In the genomic region with DNA sequence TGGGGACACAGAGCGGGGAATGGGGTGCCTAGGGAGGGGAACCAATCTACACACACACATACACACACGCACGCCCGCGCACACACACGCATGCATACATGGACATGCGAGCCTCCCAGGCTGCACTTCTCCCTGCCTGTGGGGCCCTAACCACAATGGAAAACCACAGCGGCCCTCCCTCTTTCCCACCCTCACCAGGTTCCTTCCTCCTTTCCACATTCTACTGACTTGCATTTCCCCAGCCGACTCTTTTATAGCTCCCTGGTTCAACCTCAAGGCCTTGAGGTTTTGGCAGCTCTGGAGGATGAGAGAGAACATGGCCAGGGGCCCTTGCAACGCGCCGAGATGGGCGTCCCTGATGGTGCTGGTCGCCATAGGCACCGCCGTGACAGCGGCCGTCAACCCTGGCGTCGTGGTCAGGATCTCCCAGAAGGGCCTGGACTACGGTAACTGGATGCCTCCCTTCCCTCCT, we compare ENCODE assay signal across 11 cellular contexts. TPM values are rescaled to one million over a fixed set of nuclear protein-coding genes. Genes with fewer than 3 reads are reported as not detected.
DNase-seq lines count a peak whose midpoint lies in the region; ATAC-seq and TF ChIP-seq lines count a peak whose summit lies in the region.
"Had no signal": no experiment of that assay in that cellular context is flagged by ENCODE, and none has a peak within 500 bp of the region (broad histone marks: within the 10 kb centered on the region; RNA-seq: fewer than 3 reads in every experiment).

A gene (plus strand): TSS at position 249 of the 472 bp plus-strand sequence. CDS start 68 bp downstream, at position 317.

- ATAC-seq in heart left ventricle: peak in 3 of 4 donors; percentile 22 to 53 (median 53)
- peak; percentile 35 for ATAC-seq in stimulated activated memory B cell treated with anti-CD40 and anti-IgM and Interleukin-4, amounts not matched to agents 10 μg/mL and 1 μg/mL and 100 μg/mL, for 72 hours
- no peak for ATAC-seq in HG03378 (IDR thresholded peaks at IDR 0.05; ENCODE audit: unreplicated experiment)

- peaks cover 0 to 48% (median 4%) of the 10 kb centered on the region in 12 donors for H3K4me1 ChIP-seq in heart left ventricle
- H3K4me1 ChIP-seq: A549 had no signal

- no peak within 1 kb of the TSS for H3K27ac Mint-ChIP-seq in activated CD4-positive, alpha-beta T cell treated with anti-CD3 and anti-CD28 coated beads, Interleukin-2, amount 10 ng/mL, durations not matched to agents 24 days and 14 days
- H3K27ac Mint-ChIP-seq in stimulated activated memory B cell treated with anti-CD40 and anti-IgM and Interleukin-4, amounts not matched to agents 10 μg/mL and 1 μg/mL and 100 μg/mL, for 72 hours: no peak within 1 kb of the TSS

- no peak for TF ChIP-seq CTCF in heart left ventricle (IDR thresholded peaks at IDR 0.05)

- H3K36me3 ChIP-seq in heart left ventricle: no peaks in the 10 kb centered on the region

- no peak within 1 kb of the TSS for H3K4me3 ChIP-seq in heart left ventricle
- H3K4me3 ChIP-seq: A549 had no signal

- peaks cover 0 to 22% (median 0%) of the 10 kb centered on the region in 9 donors for H3K27me3 ChIP-seq in heart left ventricle

- WGBS in heart left ventricle, 4 donors: 76 to 81% (median 79%) methylated on average over 19 to 21 of the region's 21 CpGs

- H3K36me3 Mint-ChIP-seq in activated CD4-positive, alpha-beta T cell treated with anti-CD3 and anti-CD28 coated beads, Interleukin-2, amount 10 ng/mL, durations not matched to agents 24 days and 14 days (ENCODE audit: low read depth): no peaks in the 10 kb centered on the region
- no peaks in the 10 kb centered on the region for H3K36me3 Mint-ChIP-seq in stimulated activated memory B cell treated with anti-CD40 and anti-IgM and Interleukin-4, amounts not matched to agents 10 μg/mL and 1 μg/mL and 100 μg/mL, for 72 hours

- intact Hi-C loops in activated CD4-positive, alpha-beta T cell treated with anti-CD3 and anti-CD28 coated beads, Interleukin-2, amount 10 ng/mL, durations not matched to agents 24 days and 14 days (cut with micrococcal nuclease): no loop called here
- intact Hi-C loops in heart left ventricle (cut with DNase I): no loop called here

- peak; percentile 58 for DNase-seq in activated CD4-positive, alpha-beta T cell treated with anti-CD3 and anti-CD28 coated beads, Interleukin-2, amount 10 ng/mL, durations not matched to agents 24 days and 14 days
- no peak for DNase-seq in activated CD4-positive, alpha-beta T cell treated with anti-CD3 and anti-CD28 coated beads, Interleukin-2, amount 50 U/mL, for 4 hours
- DNase-seq in SKM-1 (lab: John Stamatoyannopoulos, UW; ENCODE audit: unreplicated experiment) (peak; percentile 96), heart left ventricle (peak in 4 of 5 donors; percentile 45 to 70 (median 48)), mesenteric fat pad (ENCODE audit: low spot score) (no peak), NCI-H2171 (lab: John Stamatoyannopoulos, UW) (no peak)
- DNase-seq: NCI-H524 had no signal

- no peaks in the 10 kb centered on the region for H3K9me3 Mint-ChIP-seq in activated CD4-positive, alpha-beta T cell treated with anti-CD3 and anti-CD28 coated beads, Interleukin-2, amount 10 ng/mL, durations not matched to agents 24 days and 14 days
- H3K9me3 Mint-ChIP-seq in stimulated activated memory B cell treated with anti-CD40 and anti-IgM and Interleukin-4, amounts not matched to agents 10 μg/mL and 1 μg/mL and 100 μg/mL, for 72 hours: no peaks in the 10 kb centered on the region

- peaks cover 40% of the 10 kb centered on the region for H3K27me3 Mint-ChIP-seq in activated CD4-positive, alpha-beta T cell treated with anti-CD3 and anti-CD28 coated beads, Interleukin-2, amount 10 ng/mL, durations not matched to agents 24 days and 14 days
- peaks cover 73% of the 10 kb centered on the region for H3K27me3 Mint-ChIP-seq in stimulated activated memory B cell treated with anti-CD40 and anti-IgM and Interleukin-4, amounts not matched to agents 10 μg/mL and 1 μg/mL and 100 μg/mL, for 72 hours

- H3K27ac ChIP-seq in heart left ventricle: no peak within 1 kb of the TSS
- H3K27ac ChIP-seq: A549 had no signal

- H3K4me1 Mint-ChIP-seq in activated CD4-positive, alpha-beta T cell treated with anti-CD3 and anti-CD28 coated beads, Interleukin-2, amount 10 ng/mL, durations not matched to agents 24 days and 14 days: peaks cover 12% of the 10 kb centered on the region
- peaks cover 26% of the 10 kb centered on the region for H3K4me1 Mint-ChIP-seq in stimulated activated memory B cell treated with anti-CD40 and anti-IgM and Interleukin-4, amounts not matched to agents 10 μg/mL and 1 μg/mL and 100 μg/mL, for 72 hours

- TF ChIP-seq POLR2A in heart left ventricle (IDR thresholded peaks at IDR 0.05): no peak

- H3K9me3 ChIP-seq in heart left ventricle: peaks cover 0 to 2% (median 0%) of the 10 kb centered on the region in 12 donors

- H3K4me3 Mint-ChIP-seq in activated CD4-positive, alpha-beta T cell treated with anti-CD3 and anti-CD28 coated beads, Interleukin-2, amount 10 ng/mL, durations not matched to agents 24 days and 14 days: no peak within 1 kb of the TSS
- H3K4me3 Mint-ChIP-seq in stimulated activated memory B cell treated with anti-CD40 and anti-IgM and Interleukin-4, amounts not matched to agents 10 μg/mL and 1 μg/mL and 100 μg/mL, for 72 hours: no peak within 1 kb of the TSS

RNA-seq across cellular contexts. Expression of the gene that starts here (rescaled TPM):
- not detected in 2 replicates for total RNA-seq in activated CD4-positive, alpha-beta T cell treated with anti-CD3 and anti-CD28 coated beads, Interleukin-2, amount 10 ng/mL, durations not matched to agents 24 days and 14 days
- 1 to 10 TPM in 1 of 9 donors, under 1 TPM in 3, not detected in 5; 0.18 to 2.9 (median 0.32) TPM for total RNA-seq in heart left ventricle
- polyA plus RNA-seq in heart left ventricle: not detected
- total RNA-seq in mesenteric fat pad: not detected
- total RNA-seq: ureter had no signal
- polyA plus RNA-seq: A549 had no signal

Comparison
In these comparisons a context has a peak if more than half of its experiments do, and no peak if none do; other contexts are left out.
1. Peak in DNase-seq in activated CD4-positive, alpha-beta T cell treated with anti-CD3 and anti-CD28 coated beads, Interleukin-2, amount 10 ng/mL, durations not matched to agents 24 days and 14 days; RNA of the gene not detected or under 1 TPM.
2. DNase-seq: peak in SKM-1 (single experiment) and heart left ventricle (4 of 5); none in activated CD4-positive, alpha-beta T cell treated with anti-CD3 and anti-CD28 coated beads, Interleukin-2, amount 50 U/mL, for 4 hours (0 of 2), mesenteric fat pad (single experiment) and NCI-H2171 (single experiment).